12 cellular contexts compared by ENCODE assay signal in the genomic region with DNA sequence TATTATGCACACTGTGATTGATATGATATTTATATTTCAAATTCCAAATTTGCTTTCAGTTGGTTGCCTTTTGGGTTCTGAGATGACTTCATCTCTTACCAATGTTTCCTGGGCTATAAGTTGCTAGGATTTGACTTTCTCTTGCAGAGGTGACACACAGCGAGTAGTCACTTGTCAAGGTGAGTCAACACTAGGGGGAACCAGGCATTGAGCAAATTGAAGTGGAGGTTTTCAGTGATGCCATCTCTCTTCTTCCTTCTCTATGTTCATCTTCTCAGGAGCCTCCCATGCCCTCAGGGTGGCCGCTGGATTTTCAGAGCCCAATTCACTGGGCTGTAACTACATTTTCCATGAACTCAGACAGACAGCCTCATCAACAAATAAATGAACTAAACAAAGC. TPM values are rescaled to one million over a fixed set of nuclear protein-coding genes. Genes with fewer than 3 reads are reported as not detected.
DNase-seq lines count a peak whose midpoint lies in the region; ATAC-seq, FAIRE-seq and TF ChIP-seq lines count a peak whose summit lies in the region.
"Had no signal": no experiment of that assay in that cellular context is flagged by ENCODE, and none has a peak within 500 bp of the region (broad histone marks: within the 10 kb centered on the region; RNA-seq: fewer than 3 reads in every experiment).

No MANE protein-coding gene starts in this region.

- H3K9me1 ChIP-seq in K562 (ENCODE audit: control insufficient read depth, insufficient read depth, low read length): no peaks in the 10 kb centered on the region

- CTCF ChIA-PET in K562 (lab: Yijun Ruan, JAX; ENCODE audit: low intra/inter-chr PET ratio): no interaction called here

- H2AFZ ChIP-seq in OCI-LY1 (ENCODE audit: low read length) (no peak overlapping the region), K562 (ENCODE audit: low read depth, low read length) (no peak overlapping the region)

- H3K9ac ChIP-seq in OCI-LY1 (ENCODE audit: low read length): no peak overlapping the region
- no peak overlapping the region for H3K9ac ChIP-seq in K562 (ENCODE audit: insufficient read depth in 1 of 2, low read depth in 2 of 2, low read length in 2 of 2)

- H3K4me3 ChIP-seq in OCI-LY1 (ENCODE audit: low read depth, low read length, poor library complexity, severe bottlenecking) (no peak overlapping the region), K562 (no peak overlapping the region), heart left ventricle (no peak overlapping the region)
- H3K4me3 ChIP-seq: SJCRH30 had no signal

- H3K4me1 ChIP-seq in OCI-LY1 (ENCODE audit: insufficient read depth, low read length, severe bottlenecking): peaks cover 15% of the 10 kb centered on the region
- peaks cover 0 to 17% of the 10 kb centered on the region in 2 experiments; a peak in 2 of 5 replicates for H3K4me1 ChIP-seq in K562 (replicated peaks in 1 of 2; ENCODE audit: control insufficient read depth in 2 of 2, insufficient read depth in 2 of 2, low read length in 2 of 2)
- peaks cover 0 to 22% (median under 1%) of the 10 kb centered on the region in 12 donors for H3K4me1 ChIP-seq in heart left ventricle

- TF ChIP-seq CTCF in OCI-LY1 (IDR thresholded peaks at IDR 0.05; ENCODE audit: low read length): peak; percentile 48; the same call in 1 of the 2 replicates
- TF ChIP-seq CTCF in K562 (IDR thresholded peaks at IDR 0.05 in 2 of 3, conservative IDR thresholded peaks at IDR 0.05 in 1 of 3; ENCODE audit: insufficient read depth in 2 of 3, low read depth in 1 of 3, low read length in 3 of 3): 0 out of 6 replicates have a peak, but pooled peaks of 1 of the 3 experiments have one; percentile 23
- TF ChIP-seq CTCF in heart left ventricle (IDR thresholded peaks at IDR 0.05): no peak

- intact Hi-C loops in K562 (cut with micrococcal nuclease) (no loop called here), heart left ventricle (cut with DNase I) (no loop called here)

- DNase-seq in stimulated activated CD4-positive, alpha-beta T cell treated with anti-CD3 and anti-CD28 coated beads, Interleukin-15, amount 100 ng/mL, for 48 hours (ENCODE audit: low read depth in 2 of 2): peak; percentile 30 to 32
- DNase-seq in stimulated activated CD4-positive, alpha-beta T cell treated with anti-CD3 and anti-CD28 coated beads, Interleukin-4, amount 100 ng/mL, for 1 hour: no peak
- peak in 1 of 4 experiments; percentile 19 for DNase-seq in K562 (ENCODE audit: extremely low read depth in 1 of 4, low spot score in 3 of 4)
- DNase-seq in heart left ventricle: no peak
- no peak for DNase-seq in GM19238 (ENCODE audit: insufficient read length, low spot score)
- DNase-seq in NCI-H1694 (lab: John Stamatoyannopoulos, UW): no peak
- no peak for DNase-seq in NCI-H2227 treated with DMSO at 0.1 percent for 48 hours (lab: John Stamatoyannopoulos, UW)
- DNase-seq: left cardiac atrium, MV-4-11, SJCRH30 had no signal

- no peaks in the 10 kb centered on the region for H4K20me1 ChIP-seq in OCI-LY1 (ENCODE audit: insufficient read depth, low read length)
- H4K20me1 ChIP-seq in K562 (replicated peaks; ENCODE audit: control insufficient read depth, insufficient read depth, low read length): no peaks in the 10 kb centered on the region

- no peak for FAIRE-seq in K562 (lab: Jason Lieb, UNC)
- FAIRE-seq: endometrium had no signal

- no peak for TF ChIP-seq EP300 in K562 (IDR thresholded peaks at IDR 0.05; ENCODE audit: low read length)

- 15% methylated on average over 2 of the region's 2 CpGs for WGBS in K562 (ENCODE audit: insufficient coverage, low coverage, missing lambda C conversion rate)
- WGBS in heart left ventricle, 4 donors: 88 to 94% (median 88%) methylated on average over 2 of the region's 2 CpGs

- H3K27ac ChIP-seq in OCI-LY1 (ENCODE audit: low read depth, low read length, poor library complexity, severe bottlenecking) (no peak overlapping the region), K562 (ENCODE audit: extremely low read depth, low read depth, low read length) (no peak overlapping the region), heart left ventricle (no peak overlapping the region)
- H3K27ac ChIP-seq: SJCRH30 had no signal

- TF ChIP-seq POLR2A in K562 (conservative IDR thresholded peaks at IDR 0.05) (no peak), heart left ventricle (IDR thresholded peaks at IDR 0.05) (no peak)

- no peaks in the 10 kb centered on the region for H3K36me3 ChIP-seq in OCI-LY1 (ENCODE audit: insufficient read depth, low read length)
- H3K36me3 ChIP-seq in K562 (ENCODE audit: control insufficient read depth, insufficient read depth, low read length): no peaks in the 10 kb centered on the region
- no peaks in the 10 kb centered on the region for H3K36me3 ChIP-seq in heart left ventricle
- H3K36me3 ChIP-seq: SJCRH30 had no signal

- in situ Hi-C loops in K562 (cut with MboI): no loop called here

- ATAC-seq in K562: peak; percentile 32; the same call in 1 of the 3 replicates
- no peak for ATAC-seq in heart left ventricle
- ATAC-seq: left cardiac atrium had no signal

- H3K9me3 ChIP-seq in OCI-LY1 (ENCODE audit: low read length): no peaks in the 10 kb centered on the region
- H3K9me3 ChIP-seq in K562 (replicated peaks; ENCODE audit: control insufficient read depth, insufficient read depth, low read depth, low read length): no peaks in the 10 kb centered on the region
- no peaks in the 10 kb centered on the region for H3K9me3 ChIP-seq in heart left ventricle
- H3K9me3 ChIP-seq: SJCRH30 had no signal

- TF ChIP-seq RAD21 in K562 (CRISPR knock-in tag; conservative IDR thresholded peaks at IDR 0.05 in 1 of 2, IDR thresholded peaks at IDR 0.05 in 1 of 2): no peak; a peak in 1 of 4 replicates

- H3K4me2 ChIP-seq in OCI-LY1 (ENCODE audit: low read length): no peak overlapping the region
- H3K4me2 ChIP-seq in K562 (ENCODE audit: insufficient read depth, low read length): no peak overlapping the region

- H3K9me2 ChIP-seq in OCI-LY1 (ENCODE audit: low read depth, low read length): no peaks in the 10 kb centered on the region

- no peaks in the 10 kb centered on the region for H3F3A ChIP-seq in OCI-LY1 (ENCODE audit: insufficient read depth, low read length)

- POLR2A ChIA-PET in K562 (lab: Yijun Ruan, JAX): no interaction called here

- H3K79me2 ChIP-seq in OCI-LY1 (ENCODE audit: insufficient read depth, low read length) (no peaks in the 10 kb centered on the region), K562 (ENCODE audit: control insufficient read depth, insufficient read depth, low read length) (no peaks in the 10 kb centered on the region)

- BruUV-seq in K562 (replicated peaks; lab: Mats Ljungman, UMichigan): no TSS peak

- H3K27me3 ChIP-seq in OCI-LY1 (ENCODE audit: insufficient read depth, low read length): no peaks in the 10 kb centered on the region; the same call in 1 of the 2 replicates
- H3K27me3 ChIP-seq in K562 (ENCODE audit: control insufficient read depth in 2 of 2, insufficient read depth in 2 of 2, low read length in 2 of 2): peaks cover 5 to 8% of the 10 kb centered on the region in 2 experiments; a peak in 1 of 5 replicates
- no peaks in the 10 kb centered on the region for H3K27me3 ChIP-seq in heart left ventricle
- H3K27me3 ChIP-seq: SJCRH30 had no signal

TF ChIP-seq in K562, 482 proteins besides CTCF, POLR2A, EP300 and RAD21 (continues in another document):
- TF ChIP-seq ZFP36 (IDR thresholded peaks at IDR 0.05; ENCODE audit: low read depth, low read length, partially characterized antibody) (no peak), ZNF184 (CRISPR knock-in tag; IDR thresholded peaks at IDR 0.05) (0 out of 2 replicates have a peak, but pooled peaks have one; percentile 56), DMBX1 (CRISPR knock-in tag; IDR thresholded peaks at IDR 0.05; ENCODE audit: borderline replicate concordance) (no peak), TGIF2 (CRISPR knock-in tag; IDR thresholded peaks at IDR 0.05) (no peak)

RNA-seq across cellular contexts. Expression of gene CPD, which starts 6.0 kb away (rescaled TPM):
- total RNA-seq in K562 (2011; cell fraction: chromatin; rRNA removed; ENCODE audit: low replicate concordance): 55.4 and 75.5 TPM in 2 replicates
- 32.4 and 50.1 TPM in 2 replicates for total RNA-seq in K562 (2011; cell fraction: nucleolus; rRNA removed)
- total RNA-seq in K562 (2011; cell fraction: nucleoplasm; rRNA removed): 56.6 and 61.7 TPM in 2 replicates
- total RNA-seq in K562 (2014; rRNA removed) (16.2 and 22.4 TPM in 2 replicates), K562 (2014; rRNA removed; fragmentation: Illumina TruSeq; extraction: Trizol) (21.9 and 26.1 TPM in 2 replicates), K562 (2015; rRNA removed; fragmentation: Illumina TruSeq; extraction: Trizol) (20.8 and 21.7 TPM in 2 replicates), K562 (2021) (21.3 and 24.4 TPM in 2 replicates), heart left ventricle (10 to 100 TPM; 18.9 to 54.2 (median 31.8) TPM)
- polyA plus RNA-seq in K562 (2011; rRNA removed) (11.2 and 20.4 TPM in 2 replicates), K562 (2014; fragmentation: Illumina TruSeq; extraction: Trizol) (16.4 and 16.7 TPM in 2 replicates), K562 (2014; fragmentation: Nextera tagmentation; extraction: Ambion mirVana) (1 to 10 TPM; 4.5 to 4.9 TPM), K562 (2014; rRNA removed) (6.9 and 8.6 TPM in 2 replicates), heart left ventricle (10 to 100 TPM in 1 of 2 donors, 1 to 10 TPM in 1; 3.6 to 36.7 TPM)
- polyA plus RNA-seq in K562 (2011; cell fraction: cytosol; rRNA removed): 3.8 and 5.1 TPM in 2 replicates
- 8.6 and 9.4 TPM in 2 replicates for polyA plus RNA-seq in K562 (2011; cell fraction: nucleus; rRNA removed)
- polyA plus RNA-seq in K562 (2012): 10.9 and 17.2 TPM in 2 replicates
- polyA minus RNA-seq in K562 (2011; rRNA and poly(A)+ RNA removed): 55.2 and 66.7 TPM in 2 replicates
- 23.1 and 45.0 TPM in 2 replicates for polyA minus RNA-seq in K562 (2011; cell fraction: cytosol; rRNA and poly(A)+ RNA removed)
- polyA minus RNA-seq in K562 (2011; cell fraction: nucleus; rRNA and poly(A)+ RNA removed): 9.0 and 13.3 TPM in 2 replicates

RNA-seq across cellular contexts. Expression of gene TMIGD1, which starts 38.9 kb away (rescaled TPM):
- total RNA-seq in K562 (2011; cell fraction: chromatin; rRNA removed; ENCODE audit: low replicate concordance): not detected in 2 replicates
- total RNA-seq in K562 (2011; cell fraction: nucleolus; rRNA removed): not detected in 2 replicates
- not detected in 2 replicates for total RNA-seq in K562 (2011; cell fraction: nucleoplasm; rRNA removed)
- total RNA-seq in K562 (2014; rRNA removed) (not detected in 2 replicates), K562 (2014; rRNA removed; fragmentation: Illumina TruSeq; extraction: Trizol) (not detected in 2 replicates), K562 (2015; rRNA removed; fragmentation: Illumina TruSeq; extraction: Trizol) (not detected in 2 replicates), K562 (2021) (not detected in 2 replicates), heart left ventricle (not detected)
- polyA plus RNA-seq in K562 (2011; rRNA removed) (not detected in 2 replicates), K562 (2014; fragmentation: Illumina TruSeq; extraction: Trizol) (not detected in 2 replicates), K562 (2014; fragmentation: Nextera tagmentation; extraction: Ambion mirVana) (not detected), K562 (2014; rRNA removed) (not detected in 2 replicates), heart left ventricle (not detected)
- not detected in 2 replicates for polyA plus RNA-seq in K562 (2011; cell fraction: cytosol; rRNA removed)
- polyA plus RNA-seq in K562 (2011; cell fraction: nucleus; rRNA removed): not detected in 2 replicates
- not detected in 2 replicates for polyA plus RNA-seq in K562 (2012)
- not detected in 2 replicates for polyA minus RNA-seq in K562 (2011; rRNA and poly(A)+ RNA removed)
- not detected in 2 replicates for polyA minus RNA-seq in K562 (2011; cell fraction: cytosol; rRNA and poly(A)+ RNA removed)
- polyA minus RNA-seq in K562 (2011; cell fraction: nucleus; rRNA and poly(A)+ RNA removed): not detected in 2 replicates
- total RNA-seq: left cardiac atrium, SJCRH30 had no signal

Comparison
In these comparisons a context has a peak if more than half of its experiments do, and no peak if none do; other contexts are left out.
1. DNase-seq: peak in stimulated activated CD4-positive, alpha-beta T cell treated with anti-CD3 and anti-CD28 coated beads, Interleukin-15, amount 100 ng/mL, for 48 hours (2 of 2); none in stimulated activated CD4-positive, alpha-beta T cell treated with anti-CD3 and anti-CD28 coated beads, Interleukin-4, amount 100 ng/mL, for 1 hour (single experiment), heart left ventricle (0 of 5), GM19238 (single experiment), NCI-H1694 (single experiment) and NCI-H2227 treated with DMSO at 0.1 percent for 48 hours (single experiment).